8 cellular contexts compared by ENCODE assay signal in genomic region chr4:6674500-6675149, GRCh38. TPM values are rescaled to one million over a fixed set of nuclear protein-coding genes. Genes with fewer than 3 reads are reported as not detected.
DNase-seq lines count a peak whose midpoint lies in the region; ATAC-seq, FAIRE-seq and TF ChIP-seq lines count a peak whose summit lies in the region.

No MANE protein-coding gene starts in this region.

- peak overlapping the region; percentile 93 for H3K27ac Mint-ChIP-seq in activated CD4-positive, alpha-beta memory T cell treated with anti-CD3 and anti-CD28 coated beads for 36 hours
- H3K27ac Mint-ChIP-seq in naive thymus-derived CD4-positive, alpha-beta T cell, result peak overlapping the region; percentile 88 to 99 (median 98)

- no peaks in the 10 kb centered on the region for H3K27me3 ChIP-seq in naive thymus-derived CD4-positive, alpha-beta T cell (ENCODE audit: control insufficient read depth in 2 of 2, insufficient read depth in 2 of 2, low read length in 2 of 2)
- H3K27me3 ChIP-seq in transverse colon, result no peaks in the 10 kb centered on the region

- peak; percentile 3 for ATAC-seq in Right ventricle myocardium superior (ENCODE audit: poor library complexity)
- ATAC-seq in Right ventricle myocardium inferior, result no peak
- peak; percentile 40 for ATAC-seq in HG02973 (IDR thresholded peaks at IDR 0.05; ENCODE audit: unreplicated experiment)
- peak; percentile 60 for ATAC-seq in naive thymus-derived CD4-positive, alpha-beta T cell

- no peak for TF ChIP-seq POLR2A in transverse colon (IDR thresholded peaks at IDR 0.05)

- H3K36me3 ChIP-seq in naive thymus-derived CD4-positive, alpha-beta T cell (ENCODE audit: control insufficient read depth in 2 of 3, insufficient read depth in 3 of 3, low read length in 3 of 3), result peaks cover 0 to 32% (median 11%) of the 10 kb centered on the region in 3 experiments
- H3K36me3 ChIP-seq in transverse colon, result no peaks in the 10 kb centered on the region

- intact Hi-C loops in Right ventricle myocardium superior (cut with DNase I) (no loop called here), Right ventricle myocardium inferior (cut with DNase I) (loop anchor here (2.0 kb wide), 1 partner anchor 34 kb away; the partner anchor contains the start of gene MRFAP1L1), transverse colon (cut with DNase I; ENCODE audit: low total_unique reads) (no loop called here)
- intact Hi-C loops in activated CD4-positive, alpha-beta memory T cell treated with anti-CD3 and anti-CD28 coated beads for 36 hours (cut with micrococcal nuclease), result loop anchor here (1.0 kb wide), 6 partner anchors 15 to 108 kb away; partner anchors contain the start of genes BLOC1S4, KIAA0232, MRFAP1 and MRFAP1L1
- intact Hi-C loops in naive thymus-derived CD4-positive, alpha-beta T cell (cut with micrococcal nuclease), result loop anchor here (1.0 to 5.0 kb wide), 14 partner anchors 15 to 394 kb away; partner anchors contain the start of genes BLOC1S4 (in 2 of the 2), MRFAP1 (in 2 of the 2), MRFAP1L1 (in 2 of the 2) and GRPEL1 (in 1 of the 2)

- WGBS in transverse colon (ENCODE audit: low coverage in 1 of 2), 2 donors, result 7 to 18% methylated on average over 8 to 29 of the region's 40 CpGs

- H3K9me3 ChIP-seq in naive thymus-derived CD4-positive, alpha-beta T cell (ENCODE audit: control insufficient read depth in 2 of 3, low read length in 3 of 3), result no peaks in the 10 kb centered on the region
- H3K9me3 ChIP-seq in transverse colon, result no peaks in the 10 kb centered on the region

- peaks cover 30 to 34% of the 10 kb centered on the region in 2 donors for H3K4me1 ChIP-seq in naive thymus-derived CD4-positive, alpha-beta T cell (ENCODE audit: control insufficient read depth in 2 of 2, insufficient read depth in 2 of 2, low read length in 2 of 2)
- H3K4me1 ChIP-seq in transverse colon, result peaks cover 21 to 40% (median 26%) of the 10 kb centered on the region in 4 donors

- H3K4me3 ChIP-seq in naive thymus-derived CD4-positive, alpha-beta T cell (ENCODE audit: low read length), result peak overlapping the region; percentile 74
- peak overlapping the region; percentile 48 to 77 (median 68) for H3K4me3 ChIP-seq in transverse colon

- peaks cover 3% of the 10 kb centered on the region for H3K9me3 Mint-ChIP-seq in activated CD4-positive, alpha-beta memory T cell treated with anti-CD3 and anti-CD28 coated beads for 36 hours
- H3K9me3 Mint-ChIP-seq in naive thymus-derived CD4-positive, alpha-beta T cell, result peaks cover 0 to 13% (median 0%) of the 10 kb centered on the region in 11 donors

- H3K4me3 Mint-ChIP-seq in activated CD4-positive, alpha-beta memory T cell treated with anti-CD3 and anti-CD28 coated beads for 36 hours, result peak overlapping the region; percentile 95
- peak overlapping the region; percentile 90 to 100 (median 98) for H3K4me3 Mint-ChIP-seq in naive thymus-derived CD4-positive, alpha-beta T cell

- POLR2A ChIA-PET in activated CD4-positive, alpha-beta memory T cell treated with anti-CD3 and anti-CD28 coated beads for 36 hours (lab: Charles Lee), result interaction anchor here (1.0 to 4.7 kb wide), 12 partner anchors 9 to 312 kb away, joined by 3 to 75 read pairs (median 18); partner anchors contain the start of genes BLOC1S4, MRFAP1 and MRFAP1L1
- POLR2A ChIA-PET in naive thymus-derived CD4-positive, alpha-beta T cell (lab: Charles Lee), result interaction anchor here (0.9 to 12.6 kb wide), 18 partner anchors 8 to 394 kb away, joined by 3 to 696 read pairs (median 13); partner anchors contain the start of genes BLOC1S4, GRPEL1, KIAA0232 and MAN2B2

- CTCF ChIA-PET in activated CD4-positive, alpha-beta memory T cell treated with anti-CD3 and anti-CD28 coated beads for 36 hours (lab: Charles Lee), result interaction anchor here (0.6 to 6.2 kb wide), 22 partner anchors 8 to 396 kb away, joined by 3 to 138 read pairs (median 5); partner anchors contain the start of genes BLOC1S4, MAN2B2, MRFAP1 and MRFAP1L1
- CTCF ChIA-PET in naive thymus-derived CD4-positive, alpha-beta T cell (lab: Charles Lee), result interaction anchor here (0.7 to 5.5 kb wide), 16 partner anchors 10 to 396 kb away, joined by 3 to 61 read pairs (median 12); partner anchors contain the start of genes BLOC1S4 and MRFAP1L1

- peak; percentile 43 to 66 (median 45) for TF ChIP-seq CTCF in transverse colon (IDR thresholded peaks at IDR 0.05)

- FAIRE-seq in endometrium (lab: Jason Lieb, UNC), result peak; percentile 35

- DNase-seq in Right ventricle myocardium superior, result peak; percentile 46
- no peak for DNase-seq in Right ventricle myocardium inferior (ENCODE audit: missing footprints)
- peak; percentile 73 for DNase-seq in NCI-H2196 (lab: John Stamatoyannopoulos, UW; ENCODE audit: unreplicated experiment)
- DNase-seq in activated CD4-positive, alpha-beta memory T cell treated with anti-CD3 and anti-CD28 coated beads for 36 hours, result peak; percentile 82
- peak in 8 of 9 donors; percentile 37 to 81 (median 76) for DNase-seq in naive thymus-derived CD4-positive, alpha-beta T cell
- DNase-seq in transverse colon, result peak; percentile 64

- in situ Hi-C loops in transverse colon (cut with MboI; ENCODE audit: low pct_ligation_motif_present in 1 of 4, low pct_unique_long_range_greater_than_20kb in 1 of 4, low sequenced_read_pairs in 3 of 4), result loop anchor here in 1 of 4 donors (5.0 kb wide), 1 partner anchor 38 kb away; no protein-coding TSS in a partner anchor

- peaks cover 51% of the 10 kb centered on the region for H3K36me3 Mint-ChIP-seq in activated CD4-positive, alpha-beta memory T cell treated with anti-CD3 and anti-CD28 coated beads for 36 hours
- H3K36me3 Mint-ChIP-seq in naive thymus-derived CD4-positive, alpha-beta T cell, result peaks cover 4 to 50% (median 42%) of the 10 kb centered on the region in 5 donors

- peaks cover 43% of the 10 kb centered on the region for H3K4me1 Mint-ChIP-seq in activated CD4-positive, alpha-beta memory T cell treated with anti-CD3 and anti-CD28 coated beads for 36 hours (ENCODE audit: low read depth)
- peaks cover 36 to 58% (median 51%) of the 10 kb centered on the region in 7 donors for H3K4me1 Mint-ChIP-seq in naive thymus-derived CD4-positive, alpha-beta T cell

- no peak for TF ChIP-seq EP300 in transverse colon (IDR thresholded peaks at IDR 0.05; ENCODE audit: low read depth)

- H3K27ac ChIP-seq in naive thymus-derived CD4-positive, alpha-beta T cell (ENCODE audit: low read depth, low read length), result peak overlapping the region; percentile 74
- peak overlapping the region; percentile 88 to 95 (median 91) for H3K27ac ChIP-seq in transverse colon

- peaks cover 2% of the 10 kb centered on the region for H3K27me3 Mint-ChIP-seq in activated CD4-positive, alpha-beta memory T cell treated with anti-CD3 and anti-CD28 coated beads for 36 hours
- peaks cover 0 to 3% (median 0%) of the 10 kb centered on the region in 5 donors for H3K27me3 Mint-ChIP-seq in naive thymus-derived CD4-positive, alpha-beta T cell

RNA-seq across cellular contexts. Expression of gene S100P, which starts 19.1 kb away (rescaled TPM):
- total RNA-seq in Right ventricle myocardium superior (not detected), Right ventricle myocardium inferior (not detected), transverse colon (1 to 10 TPM in 2 of 4 donors, not detected in 2; 7.5 to 7.8 TPM)
- 10 to 100 TPM; 19.3 to 20.3 TPM for total RNA-seq in activated CD4-positive, alpha-beta memory T cell treated with anti-CD3 and anti-CD28 coated beads for 36 hours
- 10 to 100 TPM in 2 of 5 experiments, 1 to 10 TPM in 1, under 1 TPM in 1, not detected in 1; 0.65 to 15.7 (median 8.0) TPM for total RNA-seq in naive thymus-derived CD4-positive, alpha-beta T cell
- polyA plus RNA-seq in naive thymus-derived CD4-positive, alpha-beta T cell, result not detected

RNA-seq across cellular contexts. Expression of gene MRFAP1, which starts 34.1 kb away (rescaled TPM):
- total RNA-seq in Right ventricle myocardium superior, result 219 TPM
- total RNA-seq in Right ventricle myocardium inferior, result 234 TPM
- 100 to 1,000 TPM; 122 to 130 TPM for total RNA-seq in activated CD4-positive, alpha-beta memory T cell treated with anti-CD3 and anti-CD28 coated beads for 36 hours
- total RNA-seq in naive thymus-derived CD4-positive, alpha-beta T cell, result 100 to 1,000 TPM; 120 to 187 (median 139) TPM
- polyA plus RNA-seq in naive thymus-derived CD4-positive, alpha-beta T cell, result 100 to 1,000 TPM; 180 to 199 TPM
- total RNA-seq in transverse colon, result 100 to 1,000 TPM in 3 of 4 donors, 10 to 100 TPM in 1; 96.3 to 229 (median 125) TPM

RNA-seq across cellular contexts. Expression of gene MRFAP1L1, which starts 35.0 kb away (rescaled TPM):
- total RNA-seq in Right ventricle myocardium superior, result 39.7 TPM
- total RNA-seq in Right ventricle myocardium inferior, result 41.7 TPM
- 10 to 100 TPM; 50.7 to 52.0 TPM for total RNA-seq in activated CD4-positive, alpha-beta memory T cell treated with anti-CD3 and anti-CD28 coated beads for 36 hours
- total RNA-seq in naive thymus-derived CD4-positive, alpha-beta T cell, result 100 to 1,000 TPM in 2 of 5 experiments, 10 to 100 TPM in 3; 24.8 to 124 (median 73.6) TPM
- polyA plus RNA-seq in naive thymus-derived CD4-positive, alpha-beta T cell, result 100 to 1,000 TPM; 116 to 160 TPM
- 10 to 100 TPM; 18.3 to 51.0 (median 30.3) TPM for total RNA-seq in transverse colon

RNA-seq across cellular contexts. Expression of gene BLOC1S4, which starts 41.3 kb away (rescaled TPM):
- total RNA-seq in Right ventricle myocardium superior (6.0 TPM), Right ventricle myocardium inferior (6.0 TPM), transverse colon (10 to 100 TPM in 3 of 4 donors, under 1 TPM in 1; 1.00 to 18.8 (median 12.4) TPM)
- 10 to 100 TPM; 17.0 to 19.7 TPM for total RNA-seq in activated CD4-positive, alpha-beta memory T cell treated with anti-CD3 and anti-CD28 coated beads for 36 hours
- total RNA-seq in naive thymus-derived CD4-positive, alpha-beta T cell, result 10 to 100 TPM; 18.7 to 45.9 (median 25.0) TPM
- 10 to 100 TPM; 69.6 to 80.3 TPM for polyA plus RNA-seq in naive thymus-derived CD4-positive, alpha-beta T cell

Comparison
In these comparisons a context has a peak if more than half of its experiments do, and no peak if none do; other contexts are left out.
1. intact Hi-C loops: an anchor here in Right ventricle myocardium inferior (2.0 kb wide), activated CD4-positive, alpha-beta memory T cell treated with anti-CD3 and anti-CD28 coated beads for 36 hours (1.0 kb wide) and naive thymus-derived CD4-positive, alpha-beta T cell (1.0 to 5.0 kb wide); none called in Right ventricle myocardium superior and transverse colon.